ENCODE assay signal across 9 cellular contexts in the genomic region with DNA sequence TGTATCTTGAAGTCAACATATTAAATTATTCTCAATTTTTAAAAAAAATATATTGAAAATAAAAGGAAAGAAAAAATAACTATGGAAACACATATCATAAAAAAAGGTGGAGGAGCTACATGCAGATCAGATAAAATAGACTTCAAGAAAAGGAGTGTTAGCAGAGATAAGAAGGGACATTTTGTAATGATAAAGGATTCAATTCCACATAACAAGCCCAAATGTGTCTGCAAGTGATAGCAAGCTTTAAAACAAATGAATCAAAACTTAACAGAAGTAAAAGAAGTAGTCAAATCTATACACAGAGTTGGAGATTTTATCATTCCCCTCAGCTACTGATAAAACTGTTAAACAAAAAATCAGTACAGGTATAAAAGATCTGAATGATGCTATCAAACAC.
"Had no signal": no experiment of that assay in that cellular context is flagged by ENCODE, and none has a peak within 500 bp of the region (broad histone marks: within the 10 kb centered on the region; RNA-seq: fewer than 3 reads in every experiment).

No MANE protein-coding gene starts in this region.

- H3K9me3 ChIP-seq: HAP-1 had no signal

- H3K27ac ChIP-seq: GM23248 had no signal

- ATAC-seq: HCT116 had no signal

- H3K9ac ChIP-seq: GM23248 had no signal

- DNase-seq: GM23248, GOT3, H7, HFFc6, IMR-90, KBM-7 had no signal

- FAIRE-seq: HTR-8/SVneo had no signal

- H2AFZ ChIP-seq: GM23248 had no signal

- H3K4me3 ChIP-seq: GM23248, HAP-1 had no signal

- H3K4me1 ChIP-seq: HAP-1 had no signal

- H3K36me3 ChIP-seq: HAP-1 had no signal
